21 cellular contexts compared by ENCODE assay signal in genomic region chr20:18750735-18751134, GRCh38.
A peak's percentile ranks its signal among the peaks of the same experiment; 100 is the strongest.
DNase-seq lines count a peak whose midpoint lies in the region; ATAC-seq, FAIRE-seq and TF ChIP-seq lines count a peak whose summit lies in the region.
"Had no signal": no experiment of that assay in that cellular context is flagged by ENCODE, and none has a peak within 500 bp of the region (broad histone marks: within the 10 kb centered on the region; RNA-seq: fewer than 3 reads in every experiment).

No MANE protein-coding gene starts in this region.

- no peaks in the 10 kb centered on the region for H3K9me3 ChIP-seq in esophagus muscularis mucosa
- H3K9me3 ChIP-seq: upper lobe of left lung had no signal

- no peaks in the 10 kb centered on the region for H3K36me3 ChIP-seq in bronchial epithelial cell (ENCODE audit: control insufficient read depth, insufficient read depth, low read length)
- peaks cover 0 to 18% (median 4%) of the 10 kb centered on the region in 4 donors for H3K36me3 ChIP-seq in esophagus muscularis mucosa
- H3K36me3 ChIP-seq: upper lobe of left lung had no signal

- no peaks in the 10 kb centered on the region for H3K4me1 ChIP-seq in esophagus muscularis mucosa
- H3K4me1 ChIP-seq: upper lobe of left lung had no signal

- H3K27me3 Mint-ChIP-seq in stimulated activated naive B cell treated with anti-CD40 and anti-IgM and Interleukin-4, amounts not matched to agents 10 μg/mL and 1 μg/mL and 100 μg/mL, for 72 hours = no peaks in the 10 kb centered on the region
- H3K27me3 Mint-ChIP-seq: activated CD4-positive, alpha-beta memory T cell treated with anti-CD3 and anti-CD28 coated beads, Interleukin-2, amount 10 ng/mL, durations not matched to agents 7 days and 5 days; naive thymus-derived CD8-positive, alpha-beta T cell had no signal

- FAIRE-seq in bronchial epithelial cell (lab: Jason Lieb, UNC) = peak; percentile 62
- FAIRE-seq: TTC549 had no signal

- TF ChIP-seq CTCF in bronchial epithelial cell (IDR thresholded peaks at IDR 0.05; ENCODE audit: insufficient read depth, low read length, severe bottlenecking) (no peak), esophagus muscularis mucosa (IDR thresholded peaks at IDR 0.05) (no peak)

- ATAC-seq in stimulated activated naive B cell treated with anti-CD40 and anti-IgM and Interleukin-4, amounts not matched to agents 10 μg/mL and 1 μg/mL and 100 μg/mL, for 72 hours (replicated peaks) = peak; percentile 62 to 64
- ATAC-seq in HG02885 (IDR thresholded peaks at IDR 0.05; ENCODE audit: poor library complexity, unreplicated experiment) = no peak
- ATAC-seq: left colon; naive thymus-derived CD8-positive, alpha-beta T cell had no signal

- DNase-seq in NCI-H146 (lab: John Stamatoyannopoulos, UW) = peak; percentile 36
- no peak for DNase-seq in NCI-H146 treated with DMSO at 0.1 percent for 48 hours (lab: John Stamatoyannopoulos, UW; ENCODE audit: unreplicated experiment)
- peak; percentile 19 for DNase-seq in NCI-H2196 treated with DMSO at 0.1 percent for 48 hours (lab: John Stamatoyannopoulos, UW; ENCODE audit: unreplicated experiment)
- no peak for DNase-seq in bronchial epithelial cell (ENCODE audit: low read depth)
- peak; percentile 29 for DNase-seq in stimulated activated naive B cell treated with anti-CD40 and anti-IgM and Interleukin-4, amounts not matched to agents 10 μg/mL and 1 μg/mL and 100 μg/mL, for 72 hours
- DNase-seq in RPMI8226 = no peak
- no peak for DNase-seq in esophagus muscularis mucosa (ENCODE audit: extremely low spot score)
- DNase-seq: 8988T; activated CD4-positive, alpha-beta memory T cell treated with anti-CD3 and anti-CD28 coated beads, Interleukin-2, amount 10 ng/mL, durations not matched to agents 7 days and 5 days; dorsolateral prefrontal cortex; left colon; MV-4-11; naive thymus-derived CD8-positive, alpha-beta T cell; retina; stimulated activated CD4-positive, alpha-beta T cell treated with anti-CD3 and anti-CD28 coated beads, Interleukin-4, amount 100 ng/mL, for 24 hours; upper lobe of left lung had no signal

- H3K4me1 Mint-ChIP-seq in stimulated activated naive B cell treated with anti-CD40 and anti-IgM and Interleukin-4, amounts not matched to agents 10 μg/mL and 1 μg/mL and 100 μg/mL, for 72 hours = peaks cover 34 to 52% of the 10 kb centered on the region in 2 donors

- TF ChIP-seq POLR2A in esophagus muscularis mucosa (IDR thresholded peaks at IDR 0.05; ENCODE audit: low read depth) = no peak

- H3K4me3 Mint-ChIP-seq in stimulated activated naive B cell treated with anti-CD40 and anti-IgM and Interleukin-4, amounts not matched to agents 10 μg/mL and 1 μg/mL and 100 μg/mL, for 72 hours = no peak overlapping the region
- H3K4me3 Mint-ChIP-seq: activated CD4-positive, alpha-beta memory T cell treated with anti-CD3 and anti-CD28 coated beads, Interleukin-2, amount 10 ng/mL, durations not matched to agents 7 days and 5 days; CD14-positive monocyte; naive thymus-derived CD8-positive, alpha-beta T cell had no signal

- H3K36me3 Mint-ChIP-seq in stimulated activated naive B cell treated with anti-CD40 and anti-IgM and Interleukin-4, amounts not matched to agents 10 μg/mL and 1 μg/mL and 100 μg/mL, for 72 hours = peaks cover 9 to 21% of the 10 kb centered on the region in 2 donors

- no peak overlapping the region for H3K4me3 ChIP-seq in bronchial epithelial cell (ENCODE audit: low read depth, low read length)
- H3K4me3 ChIP-seq in esophagus muscularis mucosa = no peak overlapping the region
- H3K4me3 ChIP-seq: dorsolateral prefrontal cortex, hepatocyte, upper lobe of left lung had no signal

- peak overlapping the region; percentile 86 for H3K27ac Mint-ChIP-seq in stimulated activated naive B cell treated with anti-CD40 and anti-IgM and Interleukin-4, amounts not matched to agents 10 μg/mL and 1 μg/mL and 100 μg/mL, for 72 hours
- H3K27ac Mint-ChIP-seq: activated CD4-positive, alpha-beta memory T cell treated with anti-CD3 and anti-CD28 coated beads, Interleukin-2, amount 10 ng/mL, durations not matched to agents 7 days and 5 days; activated T-helper 2 cell treated with anti-CD3 and anti-CD28 coated beads, Interferon-gamma antibody, Interleukin-2, Interleukin-4, amounts not matched to agents 10 μg/mL and 5 μg/mL and 100 μg/mL, durations not matched to agents 14 hours and 24 hours and 36 hours had no signal

- TF ChIP-seq EP300 in esophagus muscularis mucosa (IDR thresholded peaks at IDR 0.05) = no peak

- H3K27me3 ChIP-seq in bronchial epithelial cell (ENCODE audit: control insufficient read depth, insufficient read depth, low read length) (no peaks in the 10 kb centered on the region), esophagus muscularis mucosa (no peaks in the 10 kb centered on the region)
- H3K27me3 ChIP-seq: dorsolateral prefrontal cortex, hepatocyte, upper lobe of left lung had no signal

- H3K9me3 Mint-ChIP-seq in stimulated activated naive B cell treated with anti-CD40 and anti-IgM and Interleukin-4, amounts not matched to agents 10 μg/mL and 1 μg/mL and 100 μg/mL, for 72 hours = no peaks in the 10 kb centered on the region
- H3K9me3 Mint-ChIP-seq: activated CD4-positive, alpha-beta memory T cell treated with anti-CD3 and anti-CD28 coated beads, Interleukin-2, amount 10 ng/mL, durations not matched to agents 7 days and 5 days; activated T-helper 2 cell treated with anti-CD3 and anti-CD28 coated beads, Interferon-gamma antibody, Interleukin-2, Interleukin-4, amounts not matched to agents 10 μg/mL and 5 μg/mL and 100 μg/mL, durations not matched to agents 14 hours and 24 hours and 36 hours had no signal

- no peak overlapping the region for H3K27ac ChIP-seq in esophagus muscularis mucosa (replicated peaks in 1 of 4)
- H3K27ac ChIP-seq: hepatocyte, upper lobe of left lung had no signal

- 47% methylated on average over 1 of the region's 1 CpG for WGBS in esophagus muscularis mucosa

- intact Hi-C loops in esophagus muscularis mucosa (cut with DNase I) = no loop called here

Comparison
In these comparisons a context has a peak if more than half of its experiments do, and no peak if none do; other contexts are left out.
1. DNase-seq: peak in NCI-H146 (single experiment), NCI-H2196 treated with DMSO at 0.1 percent for 48 hours (single experiment) and stimulated activated naive B cell treated with anti-CD40 and anti-IgM and Interleukin-4, amounts not matched to agents 10 μg/mL and 1 μg/mL and 100 μg/mL, for 72 hours (single experiment); none in NCI-H146 treated with DMSO at 0.1 percent for 48 hours (single experiment), bronchial epithelial cell (single experiment), RPMI8226 (single experiment) and esophagus muscularis mucosa (single experiment).